Comparison of ENCODE assay signal across 21 cellular contexts in the genomic region with DNA sequence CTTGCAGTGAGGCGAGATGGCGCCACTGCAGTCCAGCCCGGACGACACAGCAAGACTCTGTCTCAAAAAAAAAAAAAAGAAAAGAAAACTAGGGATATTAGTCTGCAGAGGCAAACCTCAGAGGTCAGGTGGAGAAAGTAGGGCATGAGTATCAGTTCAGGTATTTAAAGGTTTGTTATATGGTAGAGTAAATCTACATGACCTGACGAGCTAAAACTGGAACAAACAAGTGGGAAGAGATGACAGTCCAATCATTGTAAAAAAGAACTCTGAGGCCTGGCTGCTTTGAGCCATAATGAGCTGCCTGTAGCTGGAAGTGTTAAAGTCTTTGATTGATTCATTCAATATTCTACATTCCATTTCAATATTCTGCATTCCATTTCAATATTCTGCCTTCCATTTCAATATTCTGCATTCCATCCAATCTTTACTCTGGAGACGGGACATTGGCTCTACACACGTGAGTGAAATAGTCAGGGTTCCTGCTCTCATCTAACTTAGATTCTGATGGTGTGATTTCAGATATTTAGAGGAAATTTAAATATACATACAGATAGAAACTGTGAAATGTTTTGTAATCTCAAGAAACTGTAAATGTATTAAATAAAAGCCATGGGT.
"Had no signal": no experiment of that assay in that cellular context is flagged by ENCODE, and none has a peak within 500 bp of the region (broad histone marks: within the 10 kb centered on the region; RNA-seq: fewer than 3 reads in every experiment).

No MANE protein-coding gene starts in this region.

- H3K9me3 ChIP-seq: body of pancreas, ovary, testis, upper lobe of right lung had no signal

- ATAC-seq: activated T-cell treated with anti-CD3 and anti-CD28 coated beads, Interleukin-2, amount 50 U/mL, for 4 hours; effector memory CD8-positive, alpha-beta T cell; sciatic nerve; upper lobe of right lung had no signal

- H3K36me3 Mint-ChIP-seq: memory B cell had no signal

- H3K36me3 ChIP-seq: left ventricle myocardium inferior, ovary, stomach, upper lobe of right lung, WERI-Rb-1 had no signal

- H3K27ac ChIP-seq: left ventricle myocardium inferior, ovary, stomach, testis, upper lobe of right lung, WERI-Rb-1 had no signal

- H3K27me3 ChIP-seq: body of pancreas, ovary, stomach, testis, upper lobe of right lung had no signal

- H3K27me3 Mint-ChIP-seq: activated naive CD8-positive, alpha-beta T cell had no signal

- DNase-seq: activated CD4-positive, alpha-beta memory T cell treated with anti-CD3 and anti-CD28 coated beads, Interleukin-2, amount 10 ng/mL, durations not matched to agents 7 days and 5 days; activated gamma-delta T cell; activated T-cell treated with anti-CD3 and anti-CD28 coated beads, Interleukin-2, amount 50 U/mL, for 4 hours; amygdala; body of pancreas; dermis blood vessel endothelial cell; effector memory CD8-positive, alpha-beta T cell; erythroblast; islet precursor cell; left ventricle myocardium inferior; nephron progenitor cell; ovary; stimulated activated CD4-positive, alpha-beta T cell treated with anti-CD3 and anti-CD28 coated beads, Interleukin-1b, Interleukin-23, amount 100 ng/mL, for 48 hours; stomach; testis; upper lobe of right lung; WERI-Rb-1 had no signal

- H3K4me1 Mint-ChIP-seq: activated CD4-positive, alpha-beta memory T cell treated with anti-CD3 and anti-CD28 coated beads, Interleukin-2, amount 10 ng/mL, durations not matched to agents 7 days and 5 days; memory B cell; nephron progenitor cell had no signal

- H3K4me1 ChIP-seq: body of pancreas, left ventricle myocardium inferior, testis, upper lobe of right lung had no signal

- H3K9me3 Mint-ChIP-seq: activated CD4-positive, alpha-beta memory T cell treated with anti-CD3 and anti-CD28 coated beads, Interleukin-2, amount 10 ng/mL, durations not matched to agents 7 days and 5 days had no signal

- H3K4me3 ChIP-seq: body of pancreas, left ventricle myocardium inferior, ovary, stomach, testis, upper lobe of right lung had no signal

- H3K4me3 Mint-ChIP-seq: activated CD4-positive, alpha-beta memory T cell treated with anti-CD3 and anti-CD28 coated beads, Interleukin-2, amount 10 ng/mL, durations not matched to agents 7 days and 5 days; activated naive CD8-positive, alpha-beta T cell; activated T-cell treated with anti-CD3 and anti-CD28 coated beads, Interleukin-2, amount 50 U/mL, for 4 hours; effector memory CD8-positive, alpha-beta T cell; memory B cell; nephron progenitor cell; T-helper 1 cell treated with Interleukin-12 subunit alpha and Interleukin-12 subunit beta and Interleukin-4 antibody, amounts not matched to agents 30 μg/mL and 1 μg/mL, for 36 hours had no signal

- H3K27ac Mint-ChIP-seq: activated CD4-positive, alpha-beta memory T cell treated with anti-CD3 and anti-CD28 coated beads, Interleukin-2, amount 10 ng/mL, durations not matched to agents 7 days and 5 days; activated naive CD8-positive, alpha-beta T cell; effector memory CD8-positive, alpha-beta T cell; memory B cell; T-helper 1 cell treated with Interleukin-12 subunit alpha and Interleukin-12 subunit beta and Interleukin-4 antibody, amounts not matched to agents 30 μg/mL and 1 μg/mL, for 36 hours had no signal
